Comparison of ENCODE assay signal across 20 cellular contexts in the genomic region with DNA sequence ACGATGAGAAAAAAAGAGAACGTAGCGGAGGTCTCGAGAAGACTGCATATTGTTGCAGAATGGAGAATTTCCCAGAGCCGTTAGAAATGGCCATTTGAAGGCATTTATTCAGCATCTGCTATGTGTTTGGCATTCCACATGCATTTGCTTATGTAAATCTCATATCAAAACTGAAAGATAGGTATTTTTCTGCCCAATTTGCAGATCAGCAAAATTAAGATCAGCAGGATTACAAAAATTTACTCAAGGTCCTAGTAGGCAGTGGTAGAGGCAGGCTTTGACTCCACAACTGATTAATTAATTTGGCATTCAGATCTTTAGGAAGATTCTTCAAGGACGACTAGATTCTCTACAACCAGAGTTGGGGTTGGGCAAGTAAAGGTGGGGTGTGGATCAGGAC.
"Had no signal": no experiment of that assay in that cellular context is flagged by ENCODE, and none has a peak within 500 bp of the region (broad histone marks: within the 10 kb centered on the region; RNA-seq: fewer than 3 reads in every experiment).

No MANE protein-coding gene starts in this region.

- H3K27me3 Mint-ChIP-seq: activated CD4-positive, alpha-beta T cell treated with anti-CD3 and anti-CD28 coated beads for 36 hours had no signal

- H3K9me3 Mint-ChIP-seq: activated naive CD8-positive, alpha-beta T cell treated with anti-CD3 and anti-CD28 coated beads, Interleukin-2, amount 50 U/mL, for 24 hours; activated T-cell treated with anti-CD3 and anti-CD28 coated beads, Interleukin-2, amount 50 U/mL, for 4 hours; activated T-helper 2 cell treated with anti-CD3 and anti-CD28 coated beads, Interferon-gamma antibody, Interleukin-2, Interleukin-4, amounts not matched to agents 10 μg/mL and 5 μg/mL and 100 μg/mL, durations not matched to agents 14 hours and 24 hours and 36 hours had no signal

- H3K27ac ChIP-seq: esophagus squamous epithelium, gastrocnemius medialis, ovary, prostate gland, right atrium auricular region, tibial artery had no signal

- FAIRE-seq: islet of Langerhans had no signal

- H3K27me3 ChIP-seq: gastrocnemius medialis, ovary, right atrium auricular region, tibial artery had no signal

- H3K9me3 ChIP-seq: esophagus squamous epithelium, gastrocnemius medialis, ovary, prostate gland, right atrium auricular region, tibial artery had no signal

- H3K4me3 Mint-ChIP-seq: endodermal cell, WTC11 had no signal

- ATAC-seq: activated CD4-positive, alpha-beta T cell treated with anti-CD3 and anti-CD28 coated beads for 36 hours; activated T-cell treated with anti-CD3 and anti-CD28 coated beads, Interleukin-2, amount 50 U/mL, for 4 hours; gastrocnemius medialis; WTC11 had no signal

- H3K4me3 ChIP-seq: esophagus squamous epithelium, gastrocnemius medialis, ovary, prostate gland, right atrium auricular region, tibial artery had no signal

- H3K27ac Mint-ChIP-seq: activated CD4-positive, alpha-beta T cell treated with anti-CD3 and anti-CD28 coated beads for 36 hours; activated T-helper 2 cell treated with anti-CD3 and anti-CD28 coated beads, Interferon-gamma antibody, Interleukin-2, Interleukin-4, amounts not matched to agents 10 μg/mL and 5 μg/mL and 100 μg/mL, durations not matched to agents 14 hours and 24 hours and 36 hours; endodermal cell; WTC11 had no signal

- DNase-seq: activated CD4-positive, alpha-beta T cell treated with anti-CD3 and anti-CD28 coated beads for 36 hours; activated CD4-positive, alpha-beta T cell treated with anti-CD3 and anti-CD28 coated beads, Interleukin-2, amount 50 U/mL, for 48 hours; activated CD8-positive, alpha-beta memory T cell treated with anti-CD3 and anti-CD28 coated beads, Interleukin-2, amount 50 U/mL, for 48 hours; activated naive CD4-positive, alpha-beta T cell; activated T-cell treated with anti-CD3 and anti-CD28 coated beads, Interleukin-2, amount 50 U/mL, for 4 hours; cortex of kidney; endodermal cell; esophagus squamous epithelium; gastrocnemius medialis; hippocampal formation; ovary; stimulated activated CD4-positive, alpha-beta T cell treated with anti-CD3 and anti-CD28 coated beads, Interleukin-4, amount 100 ng/mL, for 24 hours; T-helper 9 cell; tibial artery had no signal

- H3K36me3 ChIP-seq: gastrocnemius medialis, ovary, prostate gland had no signal
